Comparison of ENCODE assay signal across 2 cellular contexts in the genomic region with DNA sequence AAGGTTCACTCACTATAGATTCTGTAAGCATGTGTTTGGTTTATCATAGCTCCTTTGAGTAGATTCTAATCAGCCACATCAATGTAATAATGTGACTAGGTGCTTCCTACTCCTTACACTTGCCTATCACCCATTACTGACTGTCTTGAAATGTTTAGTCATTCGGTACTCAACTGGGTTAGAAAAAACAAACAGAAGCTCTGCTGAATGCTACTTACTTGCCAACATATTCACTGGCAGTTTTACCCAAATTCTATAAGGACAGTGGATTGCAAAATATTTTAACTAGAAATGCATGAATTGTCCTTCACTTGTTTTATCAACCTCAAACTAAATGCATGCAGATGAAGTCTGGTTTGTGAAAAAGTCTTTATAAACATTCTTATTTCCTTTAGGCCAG.
TF ChIP-seq lines count a peak whose summit lies in the region.

No MANE protein-coding gene starts in this region.

TF ChIP-seq in SK-N-SH, 30 proteins besides CTCF, POLR2A, EP300 and RAD21:
- TF ChIP-seq, protein P1, sequence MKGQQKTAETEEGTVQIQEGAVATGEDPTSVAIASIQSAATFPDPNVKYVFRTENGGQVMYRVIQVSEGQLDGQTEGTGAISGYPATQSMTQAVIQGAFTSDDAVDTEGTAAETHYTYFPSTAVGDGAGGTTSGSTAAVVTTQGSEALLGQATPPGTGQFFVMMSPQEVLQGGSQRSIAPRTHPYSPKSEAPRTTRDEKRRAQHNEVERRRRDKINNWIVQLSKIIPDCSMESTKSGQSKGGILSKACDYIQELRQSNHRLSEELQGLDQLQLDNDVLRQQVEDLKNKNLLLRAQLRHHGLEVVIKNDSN (IDR thresholded peaks at IDR 0.05; ENCODE audit: borderline replicate concordance, low read depth), result no peak
- TF ChIP-seq, protein P2, sequence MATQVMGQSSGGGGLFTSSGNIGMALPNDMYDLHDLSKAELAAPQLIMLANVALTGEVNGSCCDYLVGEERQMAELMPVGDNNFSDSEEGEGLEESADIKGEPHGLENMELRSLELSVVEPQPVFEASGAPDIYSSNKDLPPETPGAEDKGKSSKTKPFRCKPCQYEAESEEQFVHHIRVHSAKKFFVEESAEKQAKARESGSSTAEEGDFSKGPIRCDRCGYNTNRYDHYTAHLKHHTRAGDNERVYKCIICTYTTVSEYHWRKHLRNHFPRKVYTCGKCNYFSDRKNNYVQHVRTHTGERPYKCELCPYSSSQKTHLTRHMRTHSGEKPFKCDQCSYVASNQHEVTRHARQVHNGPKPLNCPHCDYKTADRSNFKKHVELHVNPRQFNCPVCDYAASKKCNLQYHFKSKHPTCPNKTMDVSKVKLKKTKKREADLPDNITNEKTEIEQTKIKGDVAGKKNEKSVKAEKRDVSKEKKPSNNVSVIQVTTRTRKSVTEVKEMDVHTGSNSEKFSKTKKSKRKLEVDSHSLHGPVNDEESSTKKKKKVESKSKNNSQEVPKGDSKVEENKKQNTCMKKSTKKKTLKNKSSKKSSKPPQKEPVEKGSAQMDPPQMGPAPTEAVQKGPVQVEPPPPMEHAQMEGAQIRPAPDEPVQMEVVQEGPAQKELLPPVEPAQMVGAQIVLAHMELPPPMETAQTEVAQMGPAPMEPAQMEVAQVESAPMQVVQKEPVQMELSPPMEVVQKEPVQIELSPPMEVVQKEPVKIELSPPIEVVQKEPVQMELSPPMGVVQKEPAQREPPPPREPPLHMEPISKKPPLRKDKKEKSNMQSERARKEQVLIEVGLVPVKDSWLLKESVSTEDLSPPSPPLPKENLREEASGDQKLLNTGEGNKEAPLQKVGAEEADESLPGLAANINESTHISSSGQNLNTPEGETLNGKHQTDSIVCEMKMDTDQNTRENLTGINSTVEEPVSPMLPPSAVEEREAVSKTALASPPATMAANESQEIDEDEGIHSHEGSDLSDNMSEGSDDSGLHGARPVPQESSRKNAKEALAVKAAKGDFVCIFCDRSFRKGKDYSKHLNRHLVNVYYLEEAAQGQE (IDR thresholded peaks at IDR 0.05; ENCODE audit: low read depth, low read length), result no peak
- TF ChIP-seq TCF12 (IDR thresholded peaks at IDR 0.05), result no peak
- TF ChIP-seq TEAD4 (IDR thresholded peaks at IDR 0.05; ENCODE audit: borderline replicate concordance, insufficient read depth), result no peak
- no peak for TF ChIP-seq NRF1 (IDR thresholded peaks at IDR 0.05; ENCODE audit: low read depth, low read length)
- TF ChIP-seq, protein P3, sequence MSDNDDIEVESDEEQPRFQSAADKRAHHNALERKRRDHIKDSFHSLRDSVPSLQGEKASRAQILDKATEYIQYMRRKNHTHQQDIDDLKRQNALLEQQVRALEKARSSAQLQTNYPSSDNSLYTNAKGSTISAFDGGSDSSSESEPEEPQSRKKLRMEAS (IDR thresholded peaks at IDR 0.05; ENCODE audit: low read depth), result no peak
- no peak for TF ChIP-seq EZH2phosphoT487 (IDR thresholded peaks at IDR 0.05; ENCODE audit: borderline replicate concordance, low read depth)
- no peak for TF ChIP-seq RCOR1 (IDR thresholded peaks at IDR 0.05; ENCODE audit: low read length)
- TF ChIP-seq, protein P4, sequence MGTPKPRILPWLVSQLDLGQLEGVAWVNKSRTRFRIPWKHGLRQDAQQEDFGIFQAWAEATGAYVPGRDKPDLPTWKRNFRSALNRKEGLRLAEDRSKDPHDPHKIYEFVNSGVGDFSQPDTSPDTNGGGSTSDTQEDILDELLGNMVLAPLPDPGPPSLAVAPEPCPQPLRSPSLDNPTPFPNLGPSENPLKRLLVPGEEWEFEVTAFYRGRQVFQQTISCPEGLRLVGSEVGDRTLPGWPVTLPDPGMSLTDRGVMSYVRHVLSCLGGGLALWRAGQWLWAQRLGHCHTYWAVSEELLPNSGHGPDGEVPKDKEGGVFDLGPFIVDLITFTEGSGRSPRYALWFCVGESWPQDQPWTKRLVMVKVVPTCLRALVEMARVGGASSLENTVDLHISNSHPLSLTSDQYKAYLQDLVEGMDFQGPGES (IDR thresholded peaks at IDR 0.05; ENCODE audit: low read depth, low read length), result no peak
- TF ChIP-seq GATA2 (CRISPR knock-in tag; IDR thresholded peaks at IDR 0.05), result no peak
- no peak for TF ChIP-seq FOXM1 (IDR thresholded peaks at IDR 0.05; ENCODE audit: low read depth)
- no peak for TF ChIP-seq FOXJ3 (CRISPR knock-in tag; IDR thresholded peaks at IDR 0.05)
- TF ChIP-seq GABPA (IDR thresholded peaks at IDR 0.05; ENCODE audit: low read depth), result no peak
- TF ChIP-seq SMC3 (IDR thresholded peaks at IDR 0.05; ENCODE audit: low read depth, low read length), result no peak
- TF ChIP-seq, protein P5, sequence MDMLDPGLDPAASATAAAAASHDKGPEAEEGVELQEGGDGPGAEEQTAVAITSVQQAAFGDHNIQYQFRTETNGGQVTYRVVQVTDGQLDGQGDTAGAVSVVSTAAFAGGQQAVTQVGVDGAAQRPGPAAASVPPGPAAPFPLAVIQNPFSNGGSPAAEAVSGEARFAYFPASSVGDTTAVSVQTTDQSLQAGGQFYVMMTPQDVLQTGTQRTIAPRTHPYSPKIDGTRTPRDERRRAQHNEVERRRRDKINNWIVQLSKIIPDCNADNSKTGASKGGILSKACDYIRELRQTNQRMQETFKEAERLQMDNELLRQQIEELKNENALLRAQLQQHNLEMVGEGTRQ (IDR thresholded peaks at IDR 0.05; ENCODE audit: borderline replicate concordance, low read depth, low read length), result no peak

TF ChIP-seq in HepG2, 621 proteins besides CTCF, POLR2A, EP300 and RAD21:
- TF ChIP-seq BHLHE40 (IDR thresholded peaks at IDR 0.05; ENCODE audit: low read length), result no peak
- TF ChIP-seq, protein P6, sequence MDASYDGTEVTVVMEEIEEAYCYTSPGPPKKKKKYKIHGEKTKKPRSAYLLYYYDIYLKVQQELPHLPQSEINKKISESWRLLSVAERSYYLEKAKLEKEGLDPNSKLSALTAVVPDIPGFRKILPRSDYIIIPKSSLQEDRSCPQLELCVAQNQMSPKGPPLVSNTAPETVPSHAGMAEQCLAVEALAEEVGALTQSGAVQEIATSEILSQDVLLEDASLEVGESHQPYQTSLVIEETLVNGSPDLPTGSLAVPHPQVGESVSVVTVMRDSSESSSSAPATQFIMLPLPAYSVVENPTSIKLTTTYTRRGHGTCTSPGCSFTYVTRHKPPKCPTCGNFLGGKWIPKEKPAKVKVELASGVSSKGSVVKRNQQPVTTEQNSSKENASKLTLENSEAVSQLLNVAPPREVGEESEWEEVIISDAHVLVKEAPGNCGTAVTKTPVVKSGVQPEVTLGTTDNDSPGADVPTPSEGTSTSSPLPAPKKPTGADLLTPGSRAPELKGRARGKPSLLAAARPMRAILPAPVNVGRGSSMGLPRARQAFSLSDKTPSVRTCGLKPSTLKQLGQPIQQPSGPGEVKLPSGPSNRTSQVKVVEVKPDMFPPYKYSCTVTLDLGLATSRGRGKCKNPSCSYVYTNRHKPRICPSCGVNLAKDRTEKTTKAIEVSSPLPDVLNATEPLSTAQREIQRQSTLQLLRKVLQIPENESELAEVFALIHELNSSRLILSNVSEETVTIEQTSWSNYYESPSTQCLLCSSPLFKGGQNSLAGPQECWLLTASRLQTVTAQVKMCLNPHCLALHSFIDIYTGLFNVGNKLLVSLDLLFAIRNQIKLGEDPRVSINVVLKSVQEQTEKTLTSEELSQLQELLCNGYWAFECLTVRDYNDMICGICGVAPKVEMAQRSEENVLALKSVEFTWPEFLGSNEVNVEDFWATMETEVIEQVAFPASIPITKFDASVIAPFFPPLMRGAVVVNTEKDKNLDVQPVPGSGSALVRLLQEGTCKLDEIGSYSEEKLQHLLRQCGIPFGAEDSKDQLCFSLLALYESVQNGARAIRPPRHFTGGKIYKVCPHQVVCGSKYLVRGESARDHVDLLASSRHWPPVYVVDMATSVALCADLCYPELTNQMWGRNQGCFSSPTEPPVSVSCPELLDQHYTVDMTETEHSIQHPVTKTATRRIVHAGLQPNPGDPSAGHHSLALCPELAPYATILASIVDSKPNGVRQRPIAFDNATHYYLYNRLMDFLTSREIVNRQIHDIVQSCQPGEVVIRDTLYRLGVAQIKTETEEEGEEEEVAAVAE (CRISPR knock-in tag; IDR thresholded peaks at IDR 0.05; ENCODE audit: borderline replicate concordance), result no peak
- TF ChIP-seq SMYD3 (CRISPR knock-in tag; IDR thresholded peaks at IDR 0.05), result no peak
- TF ChIP-seq, protein P7, sequence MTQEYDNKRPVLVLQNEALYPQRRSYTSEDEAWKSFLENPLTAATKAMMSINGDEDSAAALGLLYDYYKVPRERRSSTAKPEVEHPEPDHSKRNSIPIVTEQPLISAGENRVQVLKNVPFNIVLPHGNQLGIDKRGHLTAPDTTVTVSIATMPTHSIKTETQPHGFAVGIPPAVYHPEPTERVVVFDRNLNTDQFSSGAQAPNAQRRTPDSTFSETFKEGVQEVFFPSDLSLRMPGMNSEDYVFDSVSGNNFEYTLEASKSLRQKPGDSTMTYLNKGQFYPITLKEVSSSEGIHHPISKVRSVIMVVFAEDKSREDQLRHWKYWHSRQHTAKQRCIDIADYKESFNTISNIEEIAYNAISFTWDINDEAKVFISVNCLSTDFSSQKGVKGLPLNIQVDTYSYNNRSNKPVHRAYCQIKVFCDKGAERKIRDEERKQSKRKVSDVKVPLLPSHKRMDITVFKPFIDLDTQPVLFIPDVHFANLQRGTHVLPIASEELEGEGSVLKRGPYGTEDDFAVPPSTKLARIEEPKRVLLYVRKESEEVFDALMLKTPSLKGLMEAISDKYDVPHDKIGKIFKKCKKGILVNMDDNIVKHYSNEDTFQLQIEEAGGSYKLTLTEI (CRISPR knock-in tag; conservative IDR thresholded peaks at IDR 0.05), result no peak
- TF ChIP-seq ZNF296 (CRISPR knock-in tag; conservative IDR thresholded peaks at IDR 0.05), result no peak
- TF ChIP-seq RARG (CRISPR knock-in tag; IDR thresholded peaks at IDR 0.05; ENCODE audit: low read depth), result no peak
